8 cellular contexts compared by ENCODE assay signal in the genomic region with DNA sequence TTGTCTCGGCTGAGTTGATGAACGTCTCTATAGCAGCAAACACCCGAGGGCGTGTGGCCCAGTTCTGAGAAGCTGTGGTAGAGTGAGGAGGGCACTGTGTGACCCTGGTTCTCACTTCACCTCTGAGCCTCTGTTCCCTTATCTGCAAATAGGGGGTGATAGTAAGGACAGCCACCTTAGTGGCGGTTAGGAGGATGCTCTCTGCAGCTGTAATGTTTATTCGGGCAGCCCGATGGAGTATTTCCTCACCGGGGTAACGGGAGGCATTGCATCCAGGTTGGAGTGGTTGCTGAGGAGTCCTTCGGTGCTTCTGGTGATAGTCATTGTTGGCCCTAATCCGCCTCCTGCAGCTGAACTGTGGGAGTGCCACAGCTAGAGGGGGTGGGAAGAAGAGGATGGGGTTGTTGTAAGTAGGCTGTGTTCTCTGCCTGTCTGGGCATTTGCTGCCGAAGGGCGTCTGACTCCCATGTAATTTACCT. TPM values are rescaled to one million over a fixed set of nuclear protein-coding genes. Genes with fewer than 3 reads are reported as not detected.
DNase-seq lines count a peak whose midpoint lies in the region; ATAC-seq, FAIRE-seq and TF ChIP-seq lines count a peak whose summit lies in the region.

No MANE protein-coding gene starts in this region.

- H3K27ac ChIP-seq in colonic mucosa (peak overlapping the region; percentile 61), HepG2 (ENCODE audit: extremely low read length, insufficient read depth, low read length) (peak overlapping the region; percentile 1)

- WGBS in HepG2 (ENCODE audit: low lambda C conversion rate): 46% methylated on average over 12 of the region's 13 CpGs

- peak overlapping the region; percentile 60 for H3K4me2 ChIP-seq in HepG2 (ENCODE audit: low read depth, low read length)

- H3K36me3 ChIP-seq in colonic mucosa (no peaks in the 10 kb centered on the region), HepG2 (replicated peaks in 1 of 2; ENCODE audit: control insufficient read depth in 1 of 2, insufficient read depth in 2 of 2, low read length in 2 of 2) (0 out of 5 replicates have a peak, but pooled peaks cover 0 to 5% of the 10 kb centered on the region in 2 experiments)

- H4K20me1 ChIP-seq in HepG2 (ENCODE audit: insufficient read depth, low read length): peaks cover 96% of the 10 kb centered on the region

- DNase-seq in NCI-H1417 (lab: John Stamatoyannopoulos, UW): peak; percentile 16 to 58 (median 34)
- no peak for DNase-seq in NCI-H1417 treated with DMSO at 0.1 percent for 48 hours (lab: John Stamatoyannopoulos, UW)
- DNase-seq in colonic mucosa: no peak
- DNase-seq in HepG2 (ENCODE audit: low spot score): peak; percentile 44
- peak; percentile 76 for DNase-seq in superior temporal gyrus (ENCODE audit: extremely low spot score)
- no peak for DNase-seq in SW480 (ENCODE audit: low spot score)

- ATAC-seq in HepG2 (peak; percentile 58), HG02840 (IDR thresholded peaks at IDR 0.05; ENCODE audit: low FRiP score, unreplicated experiment) (no peak)

- intact Hi-C loops in colonic mucosa (cut with DNase I) (no loop called here), HepG2 (cut with micrococcal nuclease; ENCODE audit: unreplicated experiment) (no loop called here)

- no peak overlapping the region for H3K4me3 ChIP-seq in colonic mucosa
- H3K4me3 ChIP-seq in HepG2 (replicated peaks in 1 of 3; ENCODE audit: insufficient read depth in 1 of 3, low read depth in 2 of 3, low read length in 3 of 3): no peak overlapping the region

- POLR2A ChIA-PET in HepG2 (lab: Yijun Ruan, JAX): interaction anchor here (0.9 kb wide), 1 partner anchor 35 kb away, joined by 4 read pairs; no protein-coding TSS in a partner anchor

- peaks cover 71% of the 10 kb centered on the region for H3K4me1 Mint-ChIP-seq in T-helper 1 cell treated with Interleukin-12 subunit alpha and Interleukin-12 subunit beta and Interleukin-4 antibody, amounts not matched to agents 30 μg/mL and 1 μg/mL, for 36 hours (ENCODE audit: low read depth)

- H2AFZ ChIP-seq in HepG2 (ENCODE audit: low read length): no peak overlapping the region

- no peak for FAIRE-seq in HepG2 (lab: Jason Lieb, UNC)

- in situ Hi-C loops in HepG2 (cut with HindIII; ENCODE audit: extremely low pct_ligation_motif_present, low pct_unique_long_range_greater_than_20kb): no loop called here

- no peak for TF ChIP-seq EP300 in HepG2 (IDR thresholded peaks at IDR 0.05; ENCODE audit: low read depth in 2 of 2, low read length in 2 of 2)
- TF ChIP-seq EP300 in HepG2 (CRISPR knock-in tag; IDR thresholded peaks at IDR 0.05; ENCODE audit: borderline replicate concordance): no peak

- peaks cover 39% of the 10 kb centered on the region for H3K4me1 ChIP-seq in colonic mucosa
- H3K4me1 ChIP-seq in HepG2 (ENCODE audit: insufficient read depth, low read length): peaks cover 100% of the 10 kb centered on the region

- no peaks in the 10 kb centered on the region for H3K9me3 Mint-ChIP-seq in T-helper 1 cell treated with Interleukin-12 subunit alpha and Interleukin-12 subunit beta and Interleukin-4 antibody, amounts not matched to agents 30 μg/mL and 1 μg/mL, for 36 hours

- CTCF ChIA-PET in HepG2 (lab: Yijun Ruan, JAX; ENCODE audit: low intra/inter-chr PET ratio, low total read pairs): no interaction called here

- no TSS peak for BruUV-seq in HepG2 (replicated peaks; lab: Mats Ljungman, UMichigan)

- H3K36me3 Mint-ChIP-seq in T-helper 1 cell treated with Interleukin-12 subunit alpha and Interleukin-12 subunit beta and Interleukin-4 antibody, amounts not matched to agents 30 μg/mL and 1 μg/mL, for 36 hours (ENCODE audit: low read depth): peaks cover 18% of the 10 kb centered on the region

- H3K27me3 ChIP-seq in colonic mucosa (no peaks in the 10 kb centered on the region), HepG2 (ENCODE audit: control insufficient read depth in 1 of 2, insufficient read depth in 2 of 2, low read length in 2 of 2) (no peaks in the 10 kb centered on the region)

- TF ChIP-seq RAD21 in HepG2 (CRISPR knock-in tag; IDR thresholded peaks at IDR 0.05): 0 out of 2 replicates have a peak, but pooled peaks have one; percentile 10

- H3K9ac ChIP-seq in colonic mucosa (ENCODE audit: low read depth in 2 of 2, low read length in 2 of 2) (peak overlapping the region in 1 of 2 donors; percentile 71), HepG2 (ENCODE audit: insufficient read depth, low read depth, low read length) (no peak overlapping the region)

- TF ChIP-seq CTCF in colonic mucosa (IDR thresholded peaks at IDR 0.05) (no peak), HepG2 (CRISPR knock-in tag; IDR thresholded peaks at IDR 0.05) (peak; percentile 39; the same call in 1 of the 2 replicates)

- peak overlapping the region; percentile 74 for H3K27ac Mint-ChIP-seq in T-helper 1 cell treated with Interleukin-12 subunit alpha and Interleukin-12 subunit beta and Interleukin-4 antibody, amounts not matched to agents 30 μg/mL and 1 μg/mL, for 36 hours

- peak overlapping the region; percentile 77 for H3K4me3 Mint-ChIP-seq in T-helper 1 cell treated with Interleukin-12 subunit alpha and Interleukin-12 subunit beta and Interleukin-4 antibody, amounts not matched to agents 30 μg/mL and 1 μg/mL, for 36 hours

- H3K27me3 Mint-ChIP-seq in T-helper 1 cell treated with Interleukin-12 subunit alpha and Interleukin-12 subunit beta and Interleukin-4 antibody, amounts not matched to agents 30 μg/mL and 1 μg/mL, for 36 hours (ENCODE audit: low read depth): no peaks in the 10 kb centered on the region

- TF ChIP-seq POLR2A in HepG2 (IDR thresholded peaks at IDR 0.05; ENCODE audit: insufficient read depth in 1 of 2, low read depth in 2 of 2, low read length in 2 of 2): no peak

- peaks cover 96% of the 10 kb centered on the region for H3K79me2 ChIP-seq in HepG2 (ENCODE audit: insufficient read depth, low read length)

- no peaks in the 10 kb centered on the region for H3K9me3 ChIP-seq in colonic mucosa
- H3K9me3 ChIP-seq in HepG2 (ENCODE audit: low read length): no peaks in the 10 kb centered on the region

TF ChIP-seq in HepG2, 621 proteins besides CTCF, POLR2A, EP300 and RAD21:
- TF ChIP-seq, protein P1, sequence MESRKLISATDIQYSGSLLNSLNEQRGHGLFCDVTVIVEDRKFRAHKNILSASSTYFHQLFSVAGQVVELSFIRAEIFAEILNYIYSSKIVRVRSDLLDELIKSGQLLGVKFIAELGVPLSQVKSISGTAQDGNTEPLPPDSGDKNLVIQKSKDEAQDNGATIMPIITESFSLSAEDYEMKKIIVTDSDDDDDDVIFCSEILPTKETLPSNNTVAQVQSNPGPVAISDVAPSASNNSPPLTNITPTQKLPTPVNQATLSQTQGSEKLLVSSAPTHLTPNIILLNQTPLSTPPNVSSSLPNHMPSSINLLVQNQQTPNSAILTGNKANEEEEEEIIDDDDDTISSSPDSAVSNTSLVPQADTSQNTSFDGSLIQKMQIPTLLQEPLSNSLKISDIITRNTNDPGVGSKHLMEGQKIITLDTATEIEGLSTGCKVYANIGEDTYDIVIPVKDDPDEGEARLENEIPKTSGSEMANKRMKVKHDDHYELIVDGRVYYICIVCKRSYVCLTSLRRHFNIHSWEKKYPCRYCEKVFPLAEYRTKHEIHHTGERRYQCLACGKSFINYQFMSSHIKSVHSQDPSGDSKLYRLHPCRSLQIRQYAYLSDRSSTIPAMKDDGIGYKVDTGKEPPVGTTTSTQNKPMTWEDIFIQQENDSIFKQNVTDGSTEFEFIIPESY (CRISPR knock-in tag; IDR thresholded peaks at IDR 0.05): peak; percentile 72
- no peak for TF ChIP-seq ZNF335 (CRISPR knock-in tag; IDR thresholded peaks at IDR 0.05)
- peak; percentile 51 for TF ChIP-seq SMC3 (IDR thresholded peaks at IDR 0.05; ENCODE audit: low read length)
- TF ChIP-seq, protein P2, sequence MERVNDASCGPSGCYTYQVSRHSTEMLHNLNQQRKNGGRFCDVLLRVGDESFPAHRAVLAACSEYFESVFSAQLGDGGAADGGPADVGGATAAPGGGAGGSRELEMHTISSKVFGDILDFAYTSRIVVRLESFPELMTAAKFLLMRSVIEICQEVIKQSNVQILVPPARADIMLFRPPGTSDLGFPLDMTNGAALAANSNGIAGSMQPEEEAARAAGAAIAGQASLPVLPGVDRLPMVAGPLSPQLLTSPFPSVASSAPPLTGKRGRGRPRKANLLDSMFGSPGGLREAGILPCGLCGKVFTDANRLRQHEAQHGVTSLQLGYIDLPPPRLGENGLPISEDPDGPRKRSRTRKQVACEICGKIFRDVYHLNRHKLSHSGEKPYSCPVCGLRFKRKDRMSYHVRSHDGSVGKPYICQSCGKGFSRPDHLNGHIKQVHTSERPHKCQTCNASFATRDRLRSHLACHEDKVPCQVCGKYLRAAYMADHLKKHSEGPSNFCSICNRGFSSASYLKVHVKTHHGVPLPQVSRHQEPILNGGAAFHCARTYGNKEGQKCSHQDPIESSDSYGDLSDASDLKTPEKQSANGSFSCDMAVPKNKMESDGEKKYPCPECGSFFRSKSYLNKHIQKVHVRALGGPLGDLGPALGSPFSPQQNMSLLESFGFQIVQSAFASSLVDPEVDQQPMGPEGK (CRISPR knock-in tag; IDR thresholded peaks at IDR 0.05): 0 out of 2 replicates have a peak, but pooled peaks have one; percentile 10
- no peak for TF ChIP-seq ZNF572 (CRISPR knock-in tag; IDR thresholded peaks at IDR 0.05)

RNA-seq across cellular contexts. Expression of a gene that starts 13.9 kb away (rescaled TPM):
- total RNA-seq in colonic mucosa (100 to 1,000 TPM; 127 to 131 TPM), HepG2 (2016; rRNA removed; fragmentation: Illumina TruSeq; extraction: Trizol) (37.4 TPM in 2 replicates)
- total RNA-seq in HepG2 (2016; cell fraction: cytosol; rRNA removed; fragmentation: Illumina TruSeq; extraction: Trizol; ENCODE audit: low read depth): 20.7 and 24.3 TPM in 2 replicates
- 27.7 and 37.0 TPM in 2 replicates for total RNA-seq in HepG2 (2016; cell fraction: insoluble cytoplasmic fraction; rRNA removed; fragmentation: Illumina TruSeq; extraction: Trizol)
- 20.9 TPM in 2 replicates for total RNA-seq in HepG2 (2016; cell fraction: membrane; rRNA removed; fragmentation: Illumina TruSeq; extraction: Trizol)
- total RNA-seq in HepG2 (2016; cell fraction: nucleus; rRNA removed; fragmentation: Illumina TruSeq; extraction: Trizol): 41.7 and 49.5 TPM in 2 replicates
- 18.9 and 20.8 TPM in 2 replicates for polyA plus RNA-seq in HepG2 (2011; rRNA removed)
- polyA plus RNA-seq in HepG2 (2011; cell fraction: cytosol; rRNA removed): 11.9 and 12.5 TPM in 2 replicates
- 87.0 and 122 TPM in 2 replicates for polyA plus RNA-seq in HepG2 (2011; cell fraction: nucleus; rRNA removed)
- 55.6 and 57.4 TPM in 2 replicates for polyA plus RNA-seq in HepG2 (2012)
- polyA plus RNA-seq in HepG2 (2016; cell fraction: cytosol; fragmentation: Illumina TruSeq; extraction: Trizol; ENCODE audit: low read depth): 4.0 TPM in 2 replicates
- 25.0 and 33.7 TPM in 2 replicates for polyA plus RNA-seq in HepG2 (2016; cell fraction: insoluble cytoplasmic fraction; fragmentation: Illumina TruSeq; extraction: Trizol; ENCODE audit: low read depth)
- polyA plus RNA-seq in HepG2 (2016; cell fraction: membrane; fragmentation: Illumina TruSeq; extraction: Trizol; ENCODE audit: low read depth): 8.5 and 10.2 TPM in 2 replicates
- polyA plus RNA-seq in HepG2 (2016; cell fraction: nucleus; fragmentation: Illumina TruSeq; extraction: Trizol; ENCODE audit: insufficient read depth, low read depth): 100 and 106 TPM in 2 replicates
- 72.0 and 116 TPM in 2 replicates for polyA minus RNA-seq in HepG2 (2011; rRNA and poly(A)+ RNA removed; ENCODE audit: low replicate concordance)
- 23.3 and 31.5 TPM in 2 replicates for polyA minus RNA-seq in HepG2 (2011; cell fraction: cytosol; rRNA and poly(A)+ RNA removed)
- polyA minus RNA-seq in HepG2 (2011; cell fraction: nucleus; rRNA and poly(A)+ RNA removed): 52.6 and 56.1 TPM in 2 replicates

Comparison
In these comparisons a context has a peak if more than half of its experiments do, and no peak if none do; other contexts are left out.
1. DNase-seq: peak in NCI-H1417 (3 of 3), HepG2 (single experiment) and superior temporal gyrus (single experiment); none in NCI-H1417 treated with DMSO at 0.1 percent for 48 hours (single experiment), colonic mucosa (single experiment) and SW480 (single experiment).